8 cellular contexts compared by ENCODE assay signal in genomic region chr6:113859349-113860164, GRCh38. TPM values are rescaled to one million over a fixed set of nuclear protein-coding genes. Genes with fewer than 3 reads are reported as not detected.
DNase-seq lines count a peak whose midpoint lies in the region; ATAC-seq and TF ChIP-seq lines count a peak whose summit lies in the region.

No MANE protein-coding gene starts in this region.

- no peak overlapping the region for H3K4me3 Mint-ChIP-seq in activated CD4-positive, alpha-beta memory T cell treated with anti-CD3 and anti-CD28 coated beads for 36 hours

- H3K36me3 Mint-ChIP-seq in activated CD4-positive, alpha-beta memory T cell treated with anti-CD3 and anti-CD28 coated beads for 36 hours: no peaks in the 10 kb centered on the region

- H3K9ac ChIP-seq in adipocyte (ENCODE audit: low read length) (peak overlapping the region; percentile 99), trophoblast cell (ENCODE audit: low read length) (peak overlapping the region; percentile 76)

- peak overlapping the region; percentile 81 for H2BK5ac ChIP-seq in trophoblast cell (ENCODE audit: low read depth, low read length, poor library complexity)

- peak overlapping the region; percentile 100 for H3K4ac ChIP-seq in trophoblast cell (ENCODE audit: low read depth, low read length)

- H3K9me3 ChIP-seq in adipocyte (ENCODE audit: control insufficient read depth, low read length) (no peaks in the 10 kb centered on the region), left ventricle myocardium inferior (replicated peaks) (no peaks in the 10 kb centered on the region), trophoblast cell (ENCODE audit: insufficient read depth, low read depth, low read length) (no peaks in the 10 kb centered on the region)

- peaks cover 10% of the 10 kb centered on the region for H3K36me3 ChIP-seq in adipocyte (ENCODE audit: control insufficient read depth, insufficient read depth, low read length, severe bottlenecking)
- H3K36me3 ChIP-seq in left ventricle myocardium inferior: no peaks in the 10 kb centered on the region
- peaks cover 9 to 17% of the 10 kb centered on the region in 2 experiments for H3K36me3 ChIP-seq in trophoblast cell (ENCODE audit: control insufficient read depth in 1 of 2, insufficient read depth in 2 of 2, low read length in 2 of 2)

- H3K27ac Mint-ChIP-seq in activated CD4-positive, alpha-beta memory T cell treated with anti-CD3 and anti-CD28 coated beads for 36 hours: no peak overlapping the region

- H2AK5ac ChIP-seq in trophoblast cell (ENCODE audit: low read length): peak overlapping the region; percentile 94

- peaks cover 16% of the 10 kb centered on the region for H3K4me1 Mint-ChIP-seq in activated CD4-positive, alpha-beta memory T cell treated with anti-CD3 and anti-CD28 coated beads for 36 hours (ENCODE audit: low read depth)

- no peak overlapping the region for H3K23ac ChIP-seq in trophoblast cell (ENCODE audit: low read length)

- peaks cover 22% of the 10 kb centered on the region for H3K79me1 ChIP-seq in trophoblast cell (ENCODE audit: low read length)

- H3K79me2 ChIP-seq in trophoblast cell (ENCODE audit: control insufficient read depth, insufficient read depth, low read length, poor library complexity): peaks cover 26% of the 10 kb centered on the region

- peak overlapping the region; percentile 79 for H4K8ac ChIP-seq in trophoblast cell (ENCODE audit: low read depth, low read length)

- H3K27ac ChIP-seq in C4-2B (peak overlapping the region; percentile 100), left ventricle myocardium inferior (replicated peaks) (peak overlapping the region; percentile 94), trophoblast cell (ENCODE audit: low read depth, low read length) (peak overlapping the region; percentile 59)

- CTCF ChIA-PET in activated CD4-positive, alpha-beta memory T cell treated with anti-CD3 and anti-CD28 coated beads for 36 hours (lab: Charles Lee): interaction anchor here (0.6 to 3.4 kb wide), 19 partner anchors 11 to 1773 kb away, joined by 3 to 38 read pairs (median 3); partner anchors contain the start of genes FAM229B and TUBE1

- H4K91ac ChIP-seq in trophoblast cell (ENCODE audit: low read depth, low read length): peak overlapping the region; percentile 70

- H4K12ac ChIP-seq in trophoblast cell (ENCODE audit: low read depth, low read length): peak overlapping the region; percentile 4

- peaks cover 28% of the 10 kb centered on the region for H3K4me1 ChIP-seq in adipocyte (ENCODE audit: control insufficient read depth, insufficient read depth, low read length)
- peaks cover 70% of the 10 kb centered on the region for H3K4me1 ChIP-seq in left ventricle myocardium inferior
- H3K4me1 ChIP-seq in trophoblast cell (ENCODE audit: control insufficient read depth in 1 of 2, insufficient read depth in 2 of 2, low read length in 2 of 2): peaks cover 0 to 3% of the 10 kb centered on the region in 2 experiments

- peaks cover 30% of the 10 kb centered on the region for H3K27me3 Mint-ChIP-seq in activated CD4-positive, alpha-beta memory T cell treated with anti-CD3 and anti-CD28 coated beads for 36 hours

- H2AFZ ChIP-seq in trophoblast cell (ENCODE audit: insufficient read depth, low read length, poor library complexity): peak overlapping the region; percentile 85

- POLR2A ChIA-PET in activated CD4-positive, alpha-beta memory T cell treated with anti-CD3 and anti-CD28 coated beads for 36 hours (lab: Charles Lee): interaction anchor here (0.6 kb wide), 1 partner anchor 263 kb away, joined by 3 read pairs; no protein-coding TSS in a partner anchor

- H3K9me3 Mint-ChIP-seq in activated CD4-positive, alpha-beta memory T cell treated with anti-CD3 and anti-CD28 coated beads for 36 hours: no peaks in the 10 kb centered on the region

- H3K18ac ChIP-seq in trophoblast cell (ENCODE audit: low read length): peak overlapping the region; percentile 95

- no peak for TF ChIP-seq CTCF in C4-2B (conservative IDR thresholded peaks at IDR 0.05)
- no peak for TF ChIP-seq CTCF in HFF-Myc (IDR thresholded peaks at IDR 0.05; ENCODE audit: low read depth, low read length, missing control alignments)
- peak; percentile 32 for TF ChIP-seq CTCF in left ventricle myocardium inferior (IDR thresholded peaks at IDR 0.05; ENCODE audit: borderline replicate concordance)

- intact Hi-C loops in left ventricle myocardium inferior (cut with micrococcal nuclease): loop anchor here (5.0 to 10.0 kb wide), 4 partner anchors 55 to 1077 kb away; no protein-coding TSS in a partner anchor
- intact Hi-C loops in activated CD4-positive, alpha-beta memory T cell treated with anti-CD3 and anti-CD28 coated beads for 36 hours (cut with micrococcal nuclease): loop anchor here (2.0 to 5.0 kb wide), 5 partner anchors 167 to 1773 kb away; partner anchors contain the start of genes FAM229B and TUBE1

- DNase-seq in HFF-Myc (ENCODE audit: extremely low read depth, low read depth) (no peak), adipocyte (ENCODE audit: low read depth) (peak; percentile 65), left ventricle myocardium inferior (peak; percentile 38), trophoblast cell (peak; percentile 15 to 54)
- no peak for DNase-seq in activated CD4-positive, alpha-beta memory T cell treated with anti-CD3 and anti-CD28 coated beads for 36 hours

- H2BK12ac ChIP-seq in trophoblast cell (ENCODE audit: low read length): peak overlapping the region; percentile 50

- H3K27me3 ChIP-seq in adipocyte (replicated peaks; ENCODE audit: control insufficient read depth, insufficient read depth, low read length): no peaks in the 10 kb centered on the region
- H3K27me3 ChIP-seq in left ventricle myocardium inferior (ENCODE audit: low read depth): peaks cover 18% of the 10 kb centered on the region
- no peaks in the 10 kb centered on the region for H3K27me3 ChIP-seq in trophoblast cell (ENCODE audit: insufficient read depth, low read length)

- peak overlapping the region; percentile 83 for H2BK120ac ChIP-seq in trophoblast cell (ENCODE audit: insufficient read depth, low read length, poor library complexity)

- peak overlapping the region; percentile 83 for H3K4me2 ChIP-seq in trophoblast cell (ENCODE audit: low read length)

- no CpG with 5 or more reads among the region's 87 CpGs for WGBS in trophoblast cell (ENCODE audit: extremely low coverage, insufficient coverage, insufficient read length)

- H3K4me3 ChIP-seq in HFF-Myc (replicated peaks; ENCODE audit: low read depth, low read length) (peak overlapping the region; percentile 69), adipocyte (ENCODE audit: low read length) (peak overlapping the region; percentile 98), left ventricle myocardium inferior (peak overlapping the region; percentile 89), trophoblast cell (ENCODE audit: low read depth, low read length) (peak overlapping the region; percentile 74)

- peak overlapping the region; percentile 95 for H3K14ac ChIP-seq in trophoblast cell (ENCODE audit: low read length)

- ATAC-seq in HG03520 (IDR thresholded peaks at IDR 0.05; ENCODE audit: unreplicated experiment) (no peak), HG03342 (IDR thresholded peaks at IDR 0.05; ENCODE audit: unreplicated experiment) (no peak)

RNA-seq across cellular contexts. Expression of gene MARCKS, which starts 2.4 kb away (rescaled TPM):
- 21.0 TPM for total RNA-seq in left ventricle myocardium inferior
- polyA plus RNA-seq in trophoblast cell (2013): 152 and 156 TPM in 2 replicates
- total RNA-seq in activated CD4-positive, alpha-beta memory T cell treated with anti-CD3 and anti-CD28 coated beads for 36 hours: under 1 TPM; 0.07 to 0.15 TPM

Comparison
In these comparisons a context has a peak if more than half of its experiments do, and no peak if none do; other contexts are left out.
1. DNase-seq: peak in adipocyte (single experiment), left ventricle myocardium inferior (single experiment) and trophoblast cell (2 of 2); none in HFF-Myc (single experiment) and activated CD4-positive, alpha-beta memory T cell treated with anti-CD3 and anti-CD28 coated beads for 36 hours (single experiment).
2. RNA of gene MARCKS, which starts 2.4 kb away (total RNA-seq): 21.0 TPM in left ventricle myocardium inferior (single experiment); 0.07 to 0.15 TPM in activated CD4-positive, alpha-beta memory T cell treated with anti-CD3 and anti-CD28 coated beads for 36 hours; every median in the first group is over 10 times any median in the second.
3. Peak in every context shown above with its lines, with median percentiles within 50 percentile points of each other: H3K27ac ChIP-seq and H3K4me3 ChIP-seq.